ENCODE assay signal across 8 cellular contexts in genomic region chr9:131178382-131178781, GRCh38. TPM values are rescaled to one million over a fixed set of nuclear protein-coding genes. Genes with fewer than 3 reads are reported as not detected.
DNase-seq lines count a peak whose midpoint lies in the region; TF ChIP-seq lines count a peak whose summit lies in the region.

No MANE protein-coding gene starts in this region.

- no peak for TF ChIP-seq POLR2A in testis (IDR thresholded peaks at IDR 0.05)

- TF ChIP-seq CTCF in A673 (conservative IDR thresholded peaks at IDR 0.05; ENCODE audit: low read depth, low read length) (peak; percentile 95), GM13976 (IDR thresholded peaks at IDR 0.05; ENCODE audit: borderline replicate concordance, control extremely low read depth, extremely low read depth, insufficient read depth, missing control alignments) (peak; percentile 90), HL-60 (IDR thresholded peaks at IDR 0.05; ENCODE audit: insufficient read depth, low read length) (peak; percentile 96), RWPE1 (conservative IDR thresholded peaks at IDR 0.05; ENCODE audit: low read depth) (peak; percentile 95), foreskin fibroblast (IDR thresholded peaks at IDR 0.05; ENCODE audit: low read depth, low read length) (peak; percentile 98), testis (IDR thresholded peaks at IDR 0.05) (peak; percentile 85 to 91 (median 87))

- H3K27ac ChIP-seq in A673 (ENCODE audit: low read depth, low read length, poor library complexity, severe bottlenecking) (no peak overlapping the region), HL-60 (replicated peaks) (no peak overlapping the region), RWPE1 (no peak overlapping the region), testis (no peak overlapping the region)

- no peaks in the 10 kb centered on the region for H3K9me3 Mint-ChIP-seq in activated T-helper 2 cell treated with anti-CD3 and anti-CD28 coated beads, Interferon-gamma antibody, Interleukin-2, Interleukin-4, amounts not matched to agents 10 μg/mL and 5 μg/mL and 100 μg/mL, durations not matched to agents 14 hours and 24 hours and 36 hours

- BruUV-seq in A673 (replicated peaks; lab: Mats Ljungman, UMichigan) = no TSS peak

- 32 to 36% methylated on average over 4 of the region's 4 CpGs for WGBS in testis, 2 donors

- peaks cover 69% of the 10 kb centered on the region for H3K36me3 ChIP-seq in A673 (ENCODE audit: insufficient read depth, low read length, poor library complexity, severe bottlenecking)
- H3K36me3 ChIP-seq in testis (ENCODE audit: low read depth, missing control alignments) = no peaks in the 10 kb centered on the region

- peak; percentile 77 for DNase-seq in A673 (ENCODE audit: low spot score)
- peak; percentile 83 for DNase-seq in GM13976 (ENCODE audit: low spot score)
- DNase-seq in HL-60 (ENCODE audit: low read depth in 1 of 2, low spot score in 1 of 2) = peak; percentile 33 to 81
- DNase-seq in RWPE1 (ENCODE audit: low spot score) = peak; percentile 87
- DNase-seq in activated T-helper 2 cell treated with anti-CD3 and anti-CD28 coated beads, Interferon-gamma antibody, Interleukin-2, Interleukin-4, amounts not matched to agents 10 μg/mL and 5 μg/mL and 100 μg/mL, durations not matched to agents 14 hours and 24 hours and 36 hours (ENCODE audit: low spot score) = peak; percentile 73
- DNase-seq in foreskin fibroblast = peak; percentile 64 to 85
- peak; percentile 46 for DNase-seq in occipital lobe (lab: John Stamatoyannopoulos, UW)
- peak; percentile 82 for DNase-seq in testis

- in situ Hi-C loops in GM13976 (cut with MboI; ENCODE audit: low sequenced_read_pairs, unreplicated experiment) = loop anchor here (10.0 kb wide), 1 partner anchor 156 kb away; no protein-coding TSS in a partner anchor

- H3K36me3 Mint-ChIP-seq in activated T-helper 2 cell treated with anti-CD3 and anti-CD28 coated beads, Interferon-gamma antibody, Interleukin-2, Interleukin-4, amounts not matched to agents 10 μg/mL and 5 μg/mL and 100 μg/mL, durations not matched to agents 14 hours and 24 hours and 36 hours (ENCODE audit: low read depth) = peaks cover 67% of the 10 kb centered on the region

- POLR2A ChIA-PET in A673 (lab: Charles Lee; ENCODE audit: low non-redundant PET) = no interaction called here
- POLR2A ChIA-PET in RWPE1 (lab: Yijun Ruan, JAX; ENCODE audit: low non-redundant PET) = no interaction called here

- H3K4me1 Mint-ChIP-seq in activated T-helper 2 cell treated with anti-CD3 and anti-CD28 coated beads, Interferon-gamma antibody, Interleukin-2, Interleukin-4, amounts not matched to agents 10 μg/mL and 5 μg/mL and 100 μg/mL, durations not matched to agents 14 hours and 24 hours and 36 hours (ENCODE audit: low read depth) = peaks cover 4% of the 10 kb centered on the region

- no peaks in the 10 kb centered on the region for H3K27me3 ChIP-seq in A673 (replicated peaks; ENCODE audit: insufficient read depth, low read depth, low read length, poor library complexity)
- no peaks in the 10 kb centered on the region for H3K27me3 ChIP-seq in HL-60 (ENCODE audit: insufficient read depth, poor library complexity, severe bottlenecking)
- no peaks in the 10 kb centered on the region for H3K27me3 ChIP-seq in testis

- no peaks in the 10 kb centered on the region for H3K27me3 Mint-ChIP-seq in activated T-helper 2 cell treated with anti-CD3 and anti-CD28 coated beads, Interferon-gamma antibody, Interleukin-2, Interleukin-4, amounts not matched to agents 10 μg/mL and 5 μg/mL and 100 μg/mL, durations not matched to agents 14 hours and 24 hours and 36 hours (ENCODE audit: low read depth)

- CTCF ChIA-PET in A673 (lab: Charles Lee) (interaction anchor here (0.6 to 1.0 kb wide), 4 partner anchors 156 to 727 kb away, joined by 4 to 7 read pairs (median 6); no protein-coding TSS in a partner anchor), RWPE1 (lab: Yijun Ruan, JAX) (interaction anchor here (0.6 to 6.7 kb wide), 7 partner anchors 9 to 942 kb away, joined by 3 to 50 read pairs (median 3); no protein-coding TSS in a partner anchor)

- intact Hi-C loops in A673 (cut with micrococcal nuclease; ENCODE audit: unreplicated experiment) (loop anchor here (1.0 to 10.0 kb wide), 2 partner anchors 124 to 158 kb away; no protein-coding TSS in a partner anchor), testis (cut with DNase I; ENCODE audit: low total_unique reads) (loop anchor here (10.0 kb wide), 1 partner anchor 156 kb away; no protein-coding TSS in a partner anchor)
- intact Hi-C loops in activated T-helper 2 cell treated with anti-CD3 and anti-CD28 coated beads, Interferon-gamma antibody, Interleukin-2, Interleukin-4, amounts not matched to agents 10 μg/mL and 5 μg/mL and 100 μg/mL, durations not matched to agents 14 hours and 24 hours and 36 hours (cut with micrococcal nuclease) = loop anchor here (1.0 to 5.0 kb wide), 3 partner anchors 59 to 158 kb away; no protein-coding TSS in a partner anchor

- H3K9me3 ChIP-seq in A673 (ENCODE audit: low read depth, low read length, poor library complexity, severe bottlenecking) (no peaks in the 10 kb centered on the region), testis (no peaks in the 10 kb centered on the region)

- H3K4me3 ChIP-seq in A673 (ENCODE audit: low read depth, low read length, poor library complexity, severe bottlenecking) (no peak overlapping the region), HL-60 (replicated peaks; ENCODE audit: insufficient read depth, low read length) (no peak overlapping the region), foreskin fibroblast (ENCODE audit: low read depth in 1 of 2, low read length in 2 of 2) (no peak overlapping the region), testis (no peak overlapping the region)

- no peak overlapping the region for H3K27ac Mint-ChIP-seq in activated T-helper 2 cell treated with anti-CD3 and anti-CD28 coated beads, Interferon-gamma antibody, Interleukin-2, Interleukin-4, amounts not matched to agents 10 μg/mL and 5 μg/mL and 100 μg/mL, durations not matched to agents 14 hours and 24 hours and 36 hours

- H3K4me3 Mint-ChIP-seq in activated T-helper 2 cell treated with anti-CD3 and anti-CD28 coated beads, Interferon-gamma antibody, Interleukin-2, Interleukin-4, amounts not matched to agents 10 μg/mL and 5 μg/mL and 100 μg/mL, durations not matched to agents 14 hours and 24 hours and 36 hours (ENCODE audit: low read depth) = no peak overlapping the region

- H3K4me1 ChIP-seq in A673 (ENCODE audit: insufficient read depth, low read length, poor library complexity, severe bottlenecking) (no peaks in the 10 kb centered on the region), testis (peaks cover 11% of the 10 kb centered on the region)

RNA-seq across cellular contexts. Expression of gene NUP214, which starts 53.0 kb away (rescaled TPM):
- total RNA-seq in A673 (2021) (59.7 and 64.2 TPM in 2 replicates), occipital lobe (9.5 TPM), testis (100 to 1,000 TPM; 190 to 250 TPM)
- total RNA-seq in activated T-helper 2 cell treated with anti-CD3 and anti-CD28 coated beads, Interferon-gamma antibody, Interleukin-2, Interleukin-4, amounts not matched to agents 10 μg/mL and 5 μg/mL and 100 μg/mL, durations not matched to agents 14 hours and 24 hours and 36 hours = 67.4 and 78.1 TPM in 2 replicates
- 237 TPM for polyA plus RNA-seq in testis (ENCODE audit: insufficient read depth, low read depth, low replicate concordance)
